Comparison of ENCODE assay signal across 17 cellular contexts in the genomic region with DNA sequence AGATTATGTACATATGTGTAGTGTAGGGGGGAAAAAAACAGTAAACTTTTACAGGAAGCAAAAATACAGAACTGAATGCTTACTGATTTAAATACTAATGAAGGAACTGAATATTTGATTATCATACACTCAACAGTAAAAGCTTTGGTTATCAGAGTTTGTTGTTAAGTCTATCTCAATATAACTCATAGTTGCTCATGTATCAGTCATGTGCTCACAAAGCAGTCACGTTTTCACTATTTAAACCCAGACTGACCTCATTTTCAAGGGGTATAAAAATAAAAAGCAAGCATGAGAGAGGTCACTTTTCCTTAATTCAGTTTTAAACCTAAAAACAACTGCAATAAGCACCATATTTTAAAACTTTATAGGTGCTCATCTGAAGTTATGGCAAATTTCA. TPM values are rescaled to one million over a fixed set of nuclear protein-coding genes. Genes with fewer than 3 reads are reported as not detected.
DNase-seq lines count a peak whose midpoint lies in the region; ATAC-seq and TF ChIP-seq lines count a peak whose summit lies in the region.
"Had no signal": no experiment of that assay in that cellular context is flagged by ENCODE, and none has a peak within 500 bp of the region (broad histone marks: within the 10 kb centered on the region; RNA-seq: fewer than 3 reads in every experiment).

No MANE protein-coding gene starts in this region.

- H3K9me3 ChIP-seq in skeletal muscle tissue (ENCODE audit: control insufficient read depth in 3 of 3, low read length in 3 of 3) = no peaks in the 10 kb centered on the region
- no peaks in the 10 kb centered on the region for H3K9me3 ChIP-seq in esophagus squamous epithelium
- H3K9me3 ChIP-seq: BE2C had no signal

- TF ChIP-seq CTCF in HFFc6 (IDR thresholded peaks at IDR 0.05) (no peak), esophagus squamous epithelium (IDR thresholded peaks at IDR 0.05) (no peak), dorsolateral prefrontal cortex (IDR thresholded peaks at IDR 0.05 in 54 of 56, conservative IDR thresholded peaks at IDR 0.05 in 2 of 56; ENCODE audit: low read depth in 1 of 56, partially characterized antibody in 56 of 56) (no peak)

- no peak for TF ChIP-seq POLR2A in esophagus squamous epithelium (IDR thresholded peaks at IDR 0.05)

- H3K4me1 ChIP-seq in skeletal muscle tissue (ENCODE audit: control insufficient read depth in 3 of 3, insufficient read depth in 3 of 3, low read length in 3 of 3) (peaks cover 17 to 29% (median 27%) of the 10 kb centered on the region in 3 donors), esophagus squamous epithelium (peaks cover 0 to 14% (median 0%) of the 10 kb centered on the region in 3 donors)
- H3K4me1 ChIP-seq: BE2C had no signal

- peak overlapping the region in 1 of 3 donors; percentile 5 for H3K9ac ChIP-seq in skeletal muscle tissue (ENCODE audit: low read depth in 1 of 3, low read length in 3 of 3)

- no peak overlapping the region for H3K4me3 Mint-ChIP-seq in activated T-cell treated with anti-CD3 and anti-CD28 coated beads, Interleukin-2, amount 50 U/mL, for 24 hours
- H3K4me3 Mint-ChIP-seq in HFFc6 = no peak overlapping the region
- H3K4me3 Mint-ChIP-seq in activated naive CD8-positive, alpha-beta T cell treated with anti-CD3 and anti-CD28 coated beads, Interleukin-2, amount 50 U/mL, for 24 hours = no peak overlapping the region
- H3K4me3 Mint-ChIP-seq: CD4-positive, CD25-positive, alpha-beta regulatory T cell had no signal

- H3K4me3 ChIP-seq in skeletal muscle tissue (ENCODE audit: low read length in 3 of 3) = no peak overlapping the region
- no peak overlapping the region for H3K4me3 ChIP-seq in esophagus squamous epithelium
- no peak overlapping the region for H3K4me3 ChIP-seq in dorsolateral prefrontal cortex
- H3K4me3 ChIP-seq: GM12878, K562 had no signal

- H3K36me3 ChIP-seq in skeletal muscle tissue (ENCODE audit: control insufficient read depth in 3 of 3, insufficient read depth in 3 of 3, low read length in 3 of 3) = peaks cover 44 to 90% (median 85%) of the 10 kb centered on the region in 3 donors
- H3K36me3 ChIP-seq in esophagus squamous epithelium = peaks cover 21 to 100% (median 48%) of the 10 kb centered on the region in 3 donors

- no peaks in the 10 kb centered on the region for H3K27me3 ChIP-seq in skeletal muscle tissue (ENCODE audit: control insufficient read depth in 3 of 3, insufficient read depth in 3 of 3, low read length in 3 of 3)
- H3K27me3 ChIP-seq in esophagus squamous epithelium = no peaks in the 10 kb centered on the region
- H3K27me3 ChIP-seq in dorsolateral prefrontal cortex = no peaks in the 10 kb centered on the region
- H3K27me3 ChIP-seq: BE2C had no signal

- H3K27ac ChIP-seq in skeletal muscle tissue (ENCODE audit: low read depth, low read length) = peak overlapping the region; percentile 12
- H3K27ac ChIP-seq in esophagus squamous epithelium = no peak overlapping the region
- H3K27ac ChIP-seq in dorsolateral prefrontal cortex = peak overlapping the region in 1 of 59 donors; percentile 21

- DNase-seq in activated T-cell treated with anti-CD3 and anti-CD28 coated beads, Interleukin-2, amount 50 U/mL, for 24 hours = no peak
- no peak for DNase-seq in activated T-cell treated with anti-CD3 and anti-CD28 coated beads, Interleukin-2, amount 50 U/mL, for 1 hour
- DNase-seq in HFFc6 (no peak), esophagus squamous epithelium (lab: John Stamatoyannopoulos, UW) (no peak), sciatic nerve (ENCODE audit: low spot score) (no peak), dorsolateral prefrontal cortex (no peak)
- DNase-seq in activated naive CD8-positive, alpha-beta T cell treated with anti-CD3 and anti-CD28 coated beads, Interleukin-2, amount 50 U/mL, for 24 hours = no peak
- DNase-seq: BE2C; CD4-positive, CD25-positive, alpha-beta regulatory T cell; DMS153; NCI-H1105 had no signal

- no peaks in the 10 kb centered on the region for H3K9me3 Mint-ChIP-seq in activated T-cell treated with anti-CD3 and anti-CD28 coated beads, Interleukin-2, amount 50 U/mL, for 24 hours
- H3K9me3 Mint-ChIP-seq in HFFc6 = no peaks in the 10 kb centered on the region
- H3K9me3 Mint-ChIP-seq in activated naive CD8-positive, alpha-beta T cell treated with anti-CD3 and anti-CD28 coated beads, Interleukin-2, amount 50 U/mL, for 24 hours = no peaks in the 10 kb centered on the region
- H3K9me3 Mint-ChIP-seq: CD4-positive, CD25-positive, alpha-beta regulatory T cell had no signal

- peaks cover 25% of the 10 kb centered on the region for H3K4me1 Mint-ChIP-seq in activated T-cell treated with anti-CD3 and anti-CD28 coated beads, Interleukin-2, amount 50 U/mL, for 24 hours (ENCODE audit: low read depth)
- peaks cover 49% of the 10 kb centered on the region for H3K4me1 Mint-ChIP-seq in HFFc6 (ENCODE audit: low read depth)
- peaks cover 17% of the 10 kb centered on the region for H3K4me1 Mint-ChIP-seq in activated naive CD8-positive, alpha-beta T cell treated with anti-CD3 and anti-CD28 coated beads, Interleukin-2, amount 50 U/mL, for 24 hours

- H3K27ac Mint-ChIP-seq in activated T-cell treated with anti-CD3 and anti-CD28 coated beads, Interleukin-2, amount 50 U/mL, for 24 hours = peak overlapping the region; percentile 81
- H3K27ac Mint-ChIP-seq in HFFc6 = peak overlapping the region; percentile 46; the same call in 1 of the 2 replicates
- H3K27ac Mint-ChIP-seq in activated naive CD8-positive, alpha-beta T cell treated with anti-CD3 and anti-CD28 coated beads, Interleukin-2, amount 50 U/mL, for 24 hours = peak overlapping the region; percentile 36
- H3K27ac Mint-ChIP-seq: CD4-positive, CD25-positive, alpha-beta regulatory T cell had no signal

- no peaks in the 10 kb centered on the region for H3K27me3 Mint-ChIP-seq in activated T-cell treated with anti-CD3 and anti-CD28 coated beads, Interleukin-2, amount 50 U/mL, for 24 hours
- no peaks in the 10 kb centered on the region for H3K27me3 Mint-ChIP-seq in HFFc6 (ENCODE audit: insufficient read depth)
- H3K27me3 Mint-ChIP-seq in activated naive CD8-positive, alpha-beta T cell treated with anti-CD3 and anti-CD28 coated beads, Interleukin-2, amount 50 U/mL, for 24 hours = no peaks in the 10 kb centered on the region
- H3K27me3 Mint-ChIP-seq: CD4-positive, CD25-positive, alpha-beta regulatory T cell had no signal

- 0 to 46% methylated on average over 1 of the region's 1 CpG for WGBS in esophagus squamous epithelium, 2 donors

- H3K36me3 Mint-ChIP-seq in activated T-cell treated with anti-CD3 and anti-CD28 coated beads, Interleukin-2, amount 50 U/mL, for 24 hours (ENCODE audit: low read depth) = peaks cover 98% of the 10 kb centered on the region
- H3K36me3 Mint-ChIP-seq in HFFc6 (ENCODE audit: low read depth) = peaks cover 78% of the 10 kb centered on the region
- H3K36me3 Mint-ChIP-seq in activated naive CD8-positive, alpha-beta T cell treated with anti-CD3 and anti-CD28 coated beads, Interleukin-2, amount 50 U/mL, for 24 hours (ENCODE audit: low read depth) = peaks cover 85% of the 10 kb centered on the region

- intact Hi-C loops in esophagus squamous epithelium (cut with DNase I) = no loop called here
- intact Hi-C loops in sciatic nerve (cut with DNase I) = no loop called here
- intact Hi-C loops in dorsolateral prefrontal cortex (cut with DNase I) = no loop called here

- ATAC-seq in activated naive CD8-positive, alpha-beta T cell treated with anti-CD3 and anti-CD28 coated beads, Interleukin-2, amount 50 U/mL, for 24 hours = no peak
- ATAC-seq in sciatic nerve = no peak
- ATAC-seq: GM12878, K562, Panc1 had no signal

RNA-seq across cellular contexts. Expression of a gene that starts 6.9 kb away (rescaled TPM):
- total RNA-seq in HFFc6 (2021; fragmentation: NEBNext Ultra II Directional; extraction: Animal tissue kit (Norgen Biotek cat#: 25700)) = 10 to 100 TPM; 38.9 to 60.1 (median 49.8) TPM
- total RNA-seq in skeletal muscle tissue (31.8 TPM), esophagus squamous epithelium (10 to 100 TPM; 18.4 to 38.0 (median 30.1) TPM), sciatic nerve (19.4 TPM), dorsolateral prefrontal cortex (10 to 100 TPM; 10.6 to 20.9 (median 16.0) TPM)

RNA-seq across cellular contexts. Expression of a gene that starts 28.1 kb away (rescaled TPM):
- not detected for total RNA-seq in HFFc6 (2021; fragmentation: NEBNext Ultra II Directional; extraction: Animal tissue kit (Norgen Biotek cat#: 25700))
- total RNA-seq in skeletal muscle tissue (40.7 TPM), esophagus squamous epithelium (under 1 TPM in 2 of 4 donors, not detected in 2; 0.32 to 0.57 TPM), sciatic nerve (not detected), dorsolateral prefrontal cortex (not detected)
- total RNA-seq: GM12878, H1, K562, NCI-H460 had no signal

RNA-seq across cellular contexts. Expression of a gene that starts 34.3 kb away (rescaled TPM):
- total RNA-seq in HFFc6 (2021; fragmentation: NEBNext Ultra II Directional; extraction: Animal tissue kit (Norgen Biotek cat#: 25700)) = 100 to 1,000 TPM; 508 to 582 (median 527) TPM
- total RNA-seq in skeletal muscle tissue (657 TPM), esophagus squamous epithelium (100 to 1,000 TPM; 311 to 845 (median 638) TPM), sciatic nerve (592 TPM), dorsolateral prefrontal cortex (100 to 1,000 TPM; 340 to 487 (median 404) TPM)

RNA-seq across cellular contexts. Expression of a gene that starts 53.6 kb away (rescaled TPM):
- 1 to 10 TPM; 1.5 to 2.0 (median 1.8) TPM for total RNA-seq in HFFc6 (2021; fragmentation: NEBNext Ultra II Directional; extraction: Animal tissue kit (Norgen Biotek cat#: 25700))
- 7.8 TPM for total RNA-seq in skeletal muscle tissue
- total RNA-seq in esophagus squamous epithelium = 10 to 100 TPM; 30.3 to 67.0 (median 41.2) TPM
- 4.5 TPM for total RNA-seq in sciatic nerve
- 1 to 10 TPM in 103 of 120 experiments, under 1 TPM in 17; 0.66 to 3.0 (median 1.3) TPM for total RNA-seq in dorsolateral prefrontal cortex

RNA-seq across cellular contexts. Expression of a gene that starts 57.0 kb away (rescaled TPM):
- 10 to 100 TPM; 39.1 to 48.7 (median 42.0) TPM for total RNA-seq in HFFc6 (2021; fragmentation: NEBNext Ultra II Directional; extraction: Animal tissue kit (Norgen Biotek cat#: 25700))
- total RNA-seq in skeletal muscle tissue (27.7 TPM), esophagus squamous epithelium (10 to 100 TPM; 18.3 to 50.0 (median 42.1) TPM), sciatic nerve (35.4 TPM), dorsolateral prefrontal cortex (10 to 100 TPM; 19.8 to 45.5 (median 30.5) TPM)

Comparison
In these comparisons a context has a peak if more than half of its experiments do, and no peak if none do; other contexts are left out.
1. RNA of a gene that starts 28.1 kb away (total RNA-seq): 40.7 TPM in skeletal muscle tissue (single experiment); 0.32 to 0.57 TPM in esophagus squamous epithelium, not detected in sciatic nerve (single experiment), not detected in HFFc6 and not detected in dorsolateral prefrontal cortex; every median in the first group is over 10 times any median in the second.
2. Peak in every context shown above with its lines, with median percentiles within 50 percentile points of each other: H3K27ac Mint-ChIP-seq.